Comparison of ENCODE assay signal across 14 cellular contexts in the genomic region with DNA sequence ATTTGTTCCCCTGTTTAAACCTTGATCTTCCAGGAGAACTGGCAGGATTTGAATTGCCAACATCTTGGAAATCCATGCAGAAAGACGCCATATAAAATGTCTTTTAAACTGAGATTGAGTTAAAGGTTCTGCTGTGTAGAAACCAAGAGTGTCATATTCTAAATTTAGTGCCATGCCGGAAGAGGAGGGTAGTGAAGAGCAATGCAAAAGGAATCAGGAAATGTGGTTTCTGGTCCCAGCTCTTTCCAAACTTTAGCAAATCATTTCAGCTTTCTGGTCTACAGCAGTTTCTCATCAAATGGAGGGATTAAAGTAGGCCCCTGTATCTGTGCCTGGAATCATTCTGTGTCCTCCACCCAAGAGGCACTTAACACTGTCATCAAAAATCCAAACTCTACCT.
DNase-seq lines count a peak whose midpoint lies in the region; ATAC-seq and TF ChIP-seq lines count a peak whose summit lies in the region.
"Had no signal": no experiment of that assay in that cellular context is flagged by ENCODE, and none has a peak within 500 bp of the region (broad histone marks: within the 10 kb centered on the region; RNA-seq: fewer than 3 reads in every experiment).

No MANE protein-coding gene starts in this region.

- peaks cover 38% of the 10 kb centered on the region for H3K36me3 Mint-ChIP-seq in stimulated activated naive CD8-positive, alpha-beta T cell treated with anti-CD3 and anti-CD28 coated beads, Interleukin-15, Interleukin-2, amounts not matched to agents 100 ng/mL and 50 ng/mL, for 24 hours (ENCODE audit: low read depth)
- H3K36me3 Mint-ChIP-seq in WTC11: peaks cover 7% of the 10 kb centered on the region; the same call in 1 of the 2 replicates

- H3K9me3 ChIP-seq in SK-N-SH: no peaks in the 10 kb centered on the region
- H3K9me3 ChIP-seq: gastroesophageal sphincter had no signal

- H3K27me3 ChIP-seq in SK-N-SH (ENCODE audit: insufficient read depth): no peaks in the 10 kb centered on the region
- no peaks in the 10 kb centered on the region for H3K27me3 ChIP-seq in foreskin keratinocyte
- H3K27me3 ChIP-seq: gastroesophageal sphincter had no signal

- no peak overlapping the region for H3K27ac Mint-ChIP-seq in stimulated activated naive CD8-positive, alpha-beta T cell treated with anti-CD3 and anti-CD28 coated beads, Interleukin-15, Interleukin-2, amounts not matched to agents 100 ng/mL and 50 ng/mL, for 24 hours
- H3K27ac Mint-ChIP-seq in stimulated activated naive CD8-positive, alpha-beta T cell treated with anti-CD3 and anti-CD28 coated beads, Interleukin-15, amount 100 ng/mL, for 72 hours: peak overlapping the region in 1 of 2 donors; percentile 34
- no peak overlapping the region for H3K27ac Mint-ChIP-seq in WTC11

- TF ChIP-seq EP300 in SK-N-SH (IDR thresholded peaks at IDR 0.05; ENCODE audit: borderline replicate concordance in 1 of 2, low read depth in 1 of 2, low read length in 1 of 2): peak in 1 of 2 experiments; percentile 36; a peak in 1 of 4 replicates

- H3K4me3 Mint-ChIP-seq in stimulated activated naive CD8-positive, alpha-beta T cell treated with anti-CD3 and anti-CD28 coated beads, Interleukin-15, Interleukin-2, amounts not matched to agents 100 ng/mL and 50 ng/mL, for 24 hours: peak overlapping the region; percentile 36
- no peak overlapping the region for H3K4me3 Mint-ChIP-seq in stimulated activated naive CD8-positive, alpha-beta T cell treated with anti-CD3 and anti-CD28 coated beads, Interleukin-15, amount 100 ng/mL, for 72 hours
- no peak overlapping the region for H3K4me3 Mint-ChIP-seq in WTC11

- peaks cover 14% of the 10 kb centered on the region for H3K9me3 Mint-ChIP-seq in stimulated activated naive CD8-positive, alpha-beta T cell treated with anti-CD3 and anti-CD28 coated beads, Interleukin-15, Interleukin-2, amounts not matched to agents 100 ng/mL and 50 ng/mL, for 24 hours
- peaks cover 11 to 23% of the 10 kb centered on the region in 2 donors for H3K9me3 Mint-ChIP-seq in stimulated activated naive CD8-positive, alpha-beta T cell treated with anti-CD3 and anti-CD28 coated beads, Interleukin-15, amount 100 ng/mL, for 72 hours
- H3K9me3 Mint-ChIP-seq in WTC11: peaks cover 13% of the 10 kb centered on the region

- H2AFZ ChIP-seq in SK-N-SH (ENCODE audit: low read depth): peak overlapping the region; percentile 93
- H2AFZ ChIP-seq: PC-9 had no signal

- H3K79me2 ChIP-seq in SK-N-SH (ENCODE audit: insufficient read depth): no peaks in the 10 kb centered on the region

- H3K27ac ChIP-seq in SK-N-SH (ENCODE audit: low read depth in 2 of 2, low read length in 1 of 2) (peak overlapping the region in 1 of 2 experiments; percentile 80; a peak in 3 of 4 replicates), foreskin keratinocyte (peak overlapping the region; percentile 46), RWPE1 (no peak overlapping the region)
- H3K27ac ChIP-seq: C4-2B, gastroesophageal sphincter, PC-9 had no signal

- H3K4me1 ChIP-seq in SK-N-SH (ENCODE audit: control insufficient read depth in 1 of 2, insufficient read depth in 2 of 2, low read depth in 1 of 2, low read length in 1 of 2): peaks cover 5 to 18% of the 10 kb centered on the region in 2 experiments; a peak in 2 of 4 replicates
- H3K4me1 ChIP-seq in foreskin keratinocyte: peaks cover 17% of the 10 kb centered on the region

- peak overlapping the region; percentile 22; the same call in 1 of the 2 replicates for H3K9ac ChIP-seq in SK-N-SH

- H3K4me3 ChIP-seq in SK-N-SH (ENCODE audit: low read depth in 2 of 2, low read length in 1 of 2): no peak overlapping the region
- H3K4me3 ChIP-seq: gastroesophageal sphincter, PC-9 had no signal

- POLR2A ChIA-PET in SK-N-SH (lab: Yijun Ruan, JAX) (no interaction called here), RWPE1 (lab: Yijun Ruan, JAX; ENCODE audit: low non-redundant PET) (no interaction called here), WTC11 (lab: Charles Lee) (no interaction called here)

- CTCF ChIA-PET in SK-N-SH (lab: Yijun Ruan, JAX) (no interaction called here), RWPE1 (lab: Yijun Ruan, JAX) (no interaction called here), WTC11 (lab: Charles Lee) (no interaction called here)

- H3K4me2 ChIP-seq in SK-N-SH: peak overlapping the region; percentile 61; the same call in 1 of the 2 replicates
- H3K4me2 ChIP-seq: PC-9 had no signal

- TF ChIP-seq CTCF in SK-N-SH (IDR thresholded peaks at IDR 0.05) (no peak), foreskin keratinocyte (conservative IDR thresholded peaks at IDR 0.05) (no peak), RWPE1 (conservative IDR thresholded peaks at IDR 0.05; ENCODE audit: low read depth) (no peak), WTC11 (IDR thresholded peaks at IDR 0.05) (no peak)

- DNase-seq in stimulated activated naive CD8-positive, alpha-beta T cell treated with anti-CD3 and anti-CD28 coated beads, Interleukin-15, amount 100 ng/mL, for 72 hours: no peak
- no peak for DNase-seq in SK-N-SH
- peak in 1 of 2 donors; percentile 66 for DNase-seq in foreskin keratinocyte
- DNase-seq in RWPE1 (ENCODE audit: low spot score): no peak
- DNase-seq in NCI-H2227 (lab: John Stamatoyannopoulos, UW; ENCODE audit: unreplicated experiment): no peak
- no peak for DNase-seq in WTC11 (ENCODE audit: low spot score)
- DNase-seq: amygdala; PC-9; stimulated activated CD4-positive, alpha-beta T cell treated with anti-CD3 and anti-CD28 coated beads, Interleukin-12 subunit alpha, Interleukin-12 subunit beta, amount 100 ng/mL, for 4 hours had no signal

- no peak for TF ChIP-seq RAD21 in SK-N-SH (IDR thresholded peaks at IDR 0.05; ENCODE audit: low read length)

- H3K36me3 ChIP-seq in SK-N-SH (replicated peaks in 1 of 2; ENCODE audit: control insufficient read depth in 1 of 2, insufficient read depth in 2 of 2, low read length in 1 of 2): no peaks in the 10 kb centered on the region
- H3K36me3 ChIP-seq: gastroesophageal sphincter had no signal

- H3K27me3 Mint-ChIP-seq in stimulated activated naive CD8-positive, alpha-beta T cell treated with anti-CD3 and anti-CD28 coated beads, Interleukin-15, Interleukin-2, amounts not matched to agents 100 ng/mL and 50 ng/mL, for 24 hours: no peaks in the 10 kb centered on the region
- H3K27me3 Mint-ChIP-seq in stimulated activated naive CD8-positive, alpha-beta T cell treated with anti-CD3 and anti-CD28 coated beads, Interleukin-15, amount 100 ng/mL, for 72 hours: no peaks in the 10 kb centered on the region
- no peaks in the 10 kb centered on the region for H3K27me3 Mint-ChIP-seq in WTC11 (ENCODE audit: low read depth)

- 35% methylated on average over 2 of the region's 2 CpGs for WGBS in SK-N-SH (ENCODE audit: low lambda C conversion rate)

- no peaks in the 10 kb centered on the region for H4K20me1 ChIP-seq in SK-N-SH (ENCODE audit: insufficient read depth)

- no peak for ATAC-seq in stimulated activated naive CD8-positive, alpha-beta T cell treated with anti-CD3 and anti-CD28 coated beads, Interleukin-15, amount 100 ng/mL, for 72 hours
- ATAC-seq in foreskin keratinocyte (peak; percentile 63), WTC11 (no peak), GM21576 (IDR thresholded peaks at IDR 0.05; ENCODE audit: unreplicated experiment) (no peak)
- ATAC-seq: activated CD4-positive, CD25-positive, alpha-beta regulatory T cell treated with anti-CD3 and anti-CD28 coated beads, Interleukin-2, amount 50 U/mL, for 24 hours; gastroesophageal sphincter had no signal

- no peaks in the 10 kb centered on the region for H3K9me2 ChIP-seq in SK-N-SH

- peaks cover 5% of the 10 kb centered on the region for H3F3A ChIP-seq in SK-N-SH (replicated peaks; ENCODE audit: insufficient read depth)

- peaks cover 98% of the 10 kb centered on the region for H3K4me1 Mint-ChIP-seq in stimulated activated naive CD8-positive, alpha-beta T cell treated with anti-CD3 and anti-CD28 coated beads, Interleukin-15, Interleukin-2, amounts not matched to agents 100 ng/mL and 50 ng/mL, for 24 hours (ENCODE audit: low read depth)
- peaks cover 76% of the 10 kb centered on the region for H3K4me1 Mint-ChIP-seq in stimulated activated naive CD8-positive, alpha-beta T cell treated with anti-CD3 and anti-CD28 coated beads, Interleukin-15, amount 100 ng/mL, for 72 hours
- H3K4me1 Mint-ChIP-seq in WTC11: peaks cover 28% of the 10 kb centered on the region

TF ChIP-seq in SK-N-SH, 30 proteins besides CTCF, POLR2A, EP300 and RAD21 (continues in another document):
- no peak for TF ChIP-seq GABPA (IDR thresholded peaks at IDR 0.05; ENCODE audit: low read depth)
- no peak for TF ChIP-seq USF2 (IDR thresholded peaks at IDR 0.05; ENCODE audit: borderline replicate concordance, low read depth, low read length)

TF ChIP-seq in WTC11, 78 proteins besides CTCF, POLR2A, EP300 and RAD21:
- TF ChIP-seq NR1H2 (CRISPR knock-in tag; IDR thresholded peaks at IDR 0.05) (no peak), E2F4 (CRISPR knock-in tag; IDR thresholded peaks at IDR 0.05; ENCODE audit: borderline replicate concordance, low read depth) (no peak), NR2C2 (CRISPR knock-in tag; IDR thresholded peaks at IDR 0.05) (no peak), JAZF1 (CRISPR knock-in tag; IDR thresholded peaks at IDR 0.05) (no peak), E2F5 (CRISPR knock-in tag; IDR thresholded peaks at IDR 0.05) (no peak), ELF4 (CRISPR knock-in tag; IDR thresholded peaks at IDR 0.05; ENCODE audit: low read depth) (no peak), GABPB1 (CRISPR knock-in tag; IDR thresholded peaks at IDR 0.05) (no peak), NR3C1 (CRISPR knock-in tag; conservative IDR thresholded peaks at IDR 0.05; ENCODE audit: low read depth) (no peak)
